ENCODE assay signal across 8 cellular contexts in the genomic region with DNA sequence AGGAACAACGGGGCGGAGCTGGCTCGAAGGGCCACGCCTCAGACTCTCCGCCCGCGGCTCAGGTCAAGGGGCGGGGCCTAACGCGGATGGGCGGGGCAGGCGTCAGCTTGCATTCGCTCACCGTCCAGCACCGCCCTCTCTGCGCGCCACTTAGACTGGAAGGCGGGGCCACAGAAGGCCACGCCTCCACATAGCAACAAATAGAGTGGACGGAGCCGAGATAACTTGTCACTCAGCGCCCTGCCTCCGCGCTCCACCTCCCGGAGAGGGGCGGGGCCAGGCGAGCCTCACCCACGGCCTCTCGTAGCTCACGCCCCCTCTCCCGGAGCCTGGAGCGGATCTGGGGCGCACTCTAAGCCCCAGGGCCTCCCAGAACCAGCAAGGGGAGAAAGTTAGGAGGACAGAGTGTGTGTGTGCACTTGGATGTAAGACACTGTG. TPM values are rescaled to one million over a fixed set of nuclear protein-coding genes. Genes with fewer than 3 reads are reported as not detected.
DNase-seq lines count a peak whose midpoint lies in the region; ATAC-seq and TF ChIP-seq lines count a peak whose summit lies in the region.

No MANE protein-coding gene starts in this region.

- in situ Hi-C loops in HAP-1 (cut with MboI; ENCODE audit: low sequenced_read_pairs): no loop called here

- H3K36me3 ChIP-seq in HAP-1 (replicated peaks) (no peaks in the 10 kb centered on the region), RWPE2 (ENCODE audit: low read depth) (no peaks in the 10 kb centered on the region)

- H3K27me3 Mint-ChIP-seq in natural killer cell treated with Interleukin-12 subunit alpha and Interleukin-12 subunit beta and Interleukin-15 and Interleukin-18, amount 100 ng/mL, for 72 hours: peaks cover 9 to 12% of the 10 kb centered on the region in 2 donors

- H3K4me3 Mint-ChIP-seq in natural killer cell treated with Interleukin-12 subunit alpha and Interleukin-12 subunit beta and Interleukin-15 and Interleukin-18, amount 100 ng/mL, for 72 hours: peak overlapping the region; percentile 90

- H3K27ac Mint-ChIP-seq in natural killer cell treated with Interleukin-12 subunit alpha and Interleukin-12 subunit beta and Interleukin-15 and Interleukin-18, amount 100 ng/mL, for 72 hours: peak overlapping the region; percentile 48 to 73

- DNase-seq in EH (ENCODE audit: low read depth) (peak; percentile 99), HAP-1 (ENCODE audit: low spot score in 2 of 2) (peak; percentile 97 to 100), M059J (ENCODE audit: low read depth) (peak; percentile 99), RWPE2 (ENCODE audit: low spot score) (peak; percentile 97), fibroblast of peridontal ligament (ENCODE audit: extremely low read depth) (peak; percentile 99)
- peak; percentile 98 for DNase-seq in activated effector memory CD4-positive, alpha-beta T cell treated with Interleukin-2 at 50 U/mL for 16 hours
- peak; percentile 99 for DNase-seq in natural killer cell treated with Interleukin-12 subunit alpha and Interleukin-12 subunit beta and Interleukin-15 and Interleukin-18, amount 100 ng/mL, for 72 hours (ENCODE audit: low spot score)
- peak; percentile 98 to 99 (median 98) for DNase-seq in stimulated activated naive CD4-positive, alpha-beta T cell (lab: John Stamatoyannopoulos, UW)

- no peak for TF ChIP-seq CTCF in RWPE2 (IDR thresholded peaks at IDR 0.05; ENCODE audit: poor library complexity, severe bottlenecking)

- H3K9me3 ChIP-seq in HAP-1: 0 out of 2 replicates have a peak, but pooled peaks cover 2% of the 10 kb centered on the region
- H3K9me3 ChIP-seq in RWPE2 (ENCODE audit: severe bottlenecking): no peaks in the 10 kb centered on the region

- H3K36me3 Mint-ChIP-seq in natural killer cell treated with Interleukin-12 subunit alpha and Interleukin-12 subunit beta and Interleukin-15 and Interleukin-18, amount 100 ng/mL, for 72 hours: peaks cover 4% of the 10 kb centered on the region

- peak; percentile 82 for ATAC-seq in RWPE2 (ENCODE audit: low read depth)
- peak; percentile 91 to 93 for ATAC-seq in natural killer cell treated with Interleukin-12 subunit alpha and Interleukin-12 subunit beta and Interleukin-15 and Interleukin-18, amount 100 ng/mL, for 72 hours

- H3K4me1 ChIP-seq in HAP-1 (peaks cover 11% of the 10 kb centered on the region), RWPE2 (ENCODE audit: insufficient read depth, poor library complexity, severe bottlenecking) (no peaks in the 10 kb centered on the region)

- peaks cover 23 to 26% of the 10 kb centered on the region in 2 donors for H3K4me1 Mint-ChIP-seq in natural killer cell treated with Interleukin-12 subunit alpha and Interleukin-12 subunit beta and Interleukin-15 and Interleukin-18, amount 100 ng/mL, for 72 hours (ENCODE audit: low read depth in 2 of 2)

- H3K27ac ChIP-seq in RWPE2 (ENCODE audit: poor library complexity, severe bottlenecking): no peak overlapping the region

- H3K27me3 ChIP-seq in HAP-1 (ENCODE audit: low read depth): no peaks in the 10 kb centered on the region
- H3K27me3 ChIP-seq in RWPE2 (ENCODE audit: insufficient read depth, poor library complexity, severe bottlenecking): peaks cover 4% of the 10 kb centered on the region

- H3K9me3 Mint-ChIP-seq in natural killer cell treated with Interleukin-12 subunit alpha and Interleukin-12 subunit beta and Interleukin-15 and Interleukin-18, amount 100 ng/mL, for 72 hours: no peaks in the 10 kb centered on the region

- H3K4me3 ChIP-seq in HAP-1 (peak overlapping the region; percentile 68), RWPE2 (ENCODE audit: severe bottlenecking) (peak overlapping the region; percentile 54)

RNA-seq across cellular contexts. Expression of a gene that starts 0.3 kb away (rescaled TPM):
- 109 and 135 TPM in 2 replicates for total RNA-seq in M059J (2014; rRNA removed; shearing (Covaris generic))
- total RNA-seq in natural killer cell treated with Interleukin-12 subunit alpha and Interleukin-12 subunit beta and Interleukin-15 and Interleukin-18, amount 100 ng/mL, for 72 hours: 1 to 10 TPM; 4.6 to 5.3 TPM

RNA-seq across cellular contexts. Expression of a gene that starts 1.0 kb away (rescaled TPM):
- total RNA-seq in M059J (2014; rRNA removed; shearing (Covaris generic)): 0.10 and 0.67 TPM in 2 replicates
- total RNA-seq in natural killer cell treated with Interleukin-12 subunit alpha and Interleukin-12 subunit beta and Interleukin-15 and Interleukin-18, amount 100 ng/mL, for 72 hours: not detected

RNA-seq across cellular contexts. Expression of a gene that starts 21.7 kb away (rescaled TPM):
- total RNA-seq in M059J (2014; rRNA removed; shearing (Covaris generic)): 15.9 and 19.8 TPM in 2 replicates
- total RNA-seq in natural killer cell treated with Interleukin-12 subunit alpha and Interleukin-12 subunit beta and Interleukin-15 and Interleukin-18, amount 100 ng/mL, for 72 hours: 10 to 100 TPM; 12.8 to 13.2 TPM

RNA-seq across cellular contexts. Expression of a gene that starts 40.0 kb away (rescaled TPM):
- 20.0 and 22.0 TPM in 2 replicates for total RNA-seq in M059J (2014; rRNA removed; shearing (Covaris generic))
- 10 to 100 TPM; 11.2 to 21.5 TPM for total RNA-seq in natural killer cell treated with Interleukin-12 subunit alpha and Interleukin-12 subunit beta and Interleukin-15 and Interleukin-18, amount 100 ng/mL, for 72 hours

RNA-seq across cellular contexts. Expression of a gene that starts 52.6 kb away (rescaled TPM):
- total RNA-seq in M059J (2014; rRNA removed; shearing (Covaris generic)): 2.3 and 2.6 TPM in 2 replicates
- under 1 TPM; 0.48 to 0.78 TPM for total RNA-seq in natural killer cell treated with Interleukin-12 subunit alpha and Interleukin-12 subunit beta and Interleukin-15 and Interleukin-18, amount 100 ng/mL, for 72 hours

Comparison
In these comparisons a context has a peak if more than half of its experiments do, and no peak if none do; other contexts are left out.
1. RNA of a gene that starts 0.3 kb away (total RNA-seq): 109 to 135 TPM in M059J; 4.6 to 5.3 TPM in natural killer cell treated with Interleukin-12 subunit alpha and Interleukin-12 subunit beta and Interleukin-15 and Interleukin-18, amount 100 ng/mL, for 72 hours; every median in the first group is over 10 times any median in the second.
2. Peak in every context shown above with its lines, with median percentiles within 50 percentile points of each other: DNase-seq.